ENCODE assay signal across 26 cellular contexts in genomic region chr20:12729326-12729725, GRCh38.
"Had no signal": no experiment of that assay in that cellular context is flagged by ENCODE, and none has a peak within 500 bp of the region (broad histone marks: within the 10 kb centered on the region; RNA-seq: fewer than 3 reads in every experiment).

No MANE protein-coding gene starts in this region.

- H3K4me3 ChIP-seq: PC-9, SK-N-MC had no signal

- FAIRE-seq: astrocyte, TTC549 had no signal

- H3K4me2 ChIP-seq: PC-9 had no signal

- H2AFZ ChIP-seq: PC-9 had no signal

- H3K27ac ChIP-seq: PC-9, SK-N-MC had no signal

- DNase-seq: activated B cell treated with CpG ODN at 0.5 μM for 24 hours; activated CD4-positive, alpha-beta T cell treated with anti-CD3 and anti-CD28 coated beads for 1 hour; activated CD4-positive, alpha-beta T cell treated with anti-CD3 and anti-CD28 coated beads, Interleukin-2, amount 10 ng/mL, durations not matched to agents 24 days and 14 days; activated CD4-positive, alpha-beta T cell treated with anti-CD3 and anti-CD28 coated beads, Interleukin-2, amount 50 U/mL, for 48 hours; activated CD8-positive, alpha-beta memory T cell treated with anti-CD3 and anti-CD28 coated beads, Interleukin-2, amount 10 ng/mL, durations not matched to agents 7 days and 5 days; activated effector memory CD4-positive, alpha-beta T cell treated with anti-CD3 and anti-CD28 coated beads, Interleukin-2, amount 50 U/mL, for 16 hours; activated naive CD4-positive, alpha-beta T cell treated with Interleukin-2 at 50 U/mL for 16 hours; activated naive CD8-positive, alpha-beta T cell treated with anti-CD3 and anti-CD28 coated beads, Interleukin-2, amount 50 U/mL, for 24 hours; activated T-cell treated with anti-CD3 and anti-CD28 coated beads, Interleukin-2, amount 50 U/mL, for 24 hours; amniotic stem cell; cerebellar nuclear complex; Kasumi-1; NCI-H1105 treated with DMSO at 0.1 percent for 48 hours; NCI-H146; NCI-H187 treated with DMSO at 0.1 percent for 48 hours; NCI-H2081 treated with DMSO at 0.1 percent for 48 hours; NCI-H446; NCI-H524; PC-9; SIG-M5; T-cell; T-helper 2 cell; T1000 had no signal
